Comparison of ENCODE assay signal across 1 cellular context in the genomic region with DNA sequence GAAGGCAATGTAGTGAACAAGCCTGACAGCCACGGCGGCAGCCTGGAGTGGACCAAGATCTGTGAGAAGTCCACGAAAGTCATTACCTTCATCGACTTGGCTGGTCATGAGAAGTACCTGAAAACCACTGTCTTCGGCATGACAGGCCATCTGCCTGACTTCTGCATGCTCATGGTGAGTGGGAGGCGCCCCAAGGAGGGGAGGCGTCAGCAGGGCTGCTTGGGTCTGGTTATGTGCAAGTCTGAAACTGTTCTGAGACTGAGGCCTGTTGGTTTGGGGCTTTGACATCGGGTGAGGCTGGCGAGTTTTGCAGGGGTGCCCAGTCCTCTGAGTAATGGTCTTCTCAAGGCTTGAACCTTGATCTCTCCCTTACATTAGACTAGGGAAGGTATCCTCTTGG.
TF ChIP-seq lines count a peak whose summit lies in the region.

No MANE protein-coding gene starts in this region.

TF ChIP-seq in HCT116, 20 proteins besides CTCF, POLR2A, EP300 and RAD21:
- TF ChIP-seq EZH2phosphoT487 (IDR thresholded peaks at IDR 0.05; ENCODE audit: borderline replicate concordance) (no peak), SIN3A (IDR thresholded peaks at IDR 0.05; ENCODE audit: low read depth) (no peak), SRF (IDR thresholded peaks at IDR 0.05; ENCODE audit: low read depth) (no peak), ZFX (IDR thresholded peaks at IDR 0.05) (no peak), ZNF274 (IDR thresholded peaks at IDR 0.05; ENCODE audit: low read depth, low read length) (no peak), ELF1 (IDR thresholded peaks at IDR 0.05; ENCODE audit: borderline replicate concordance, low read depth) (no peak), JUND (IDR thresholded peaks at IDR 0.05) (no peak), YY1 (IDR thresholded peaks at IDR 0.05; ENCODE audit: extremely low read depth, insufficient replicate concordance, low read depth, low read length) (no peak), EGR1 (IDR thresholded peaks at IDR 0.05; ENCODE audit: low read depth) (no peak), POLR2AphosphoS5 (IDR thresholded peaks at IDR 0.05; ENCODE audit: low read depth, low read length) (no peak), TCF7L2 (IDR thresholded peaks at IDR 0.05; ENCODE audit: borderline replicate concordance, extremely low read depth, insufficient read depth, insufficient read length) (no peak), CEBPB (IDR thresholded peaks at IDR 0.05; ENCODE audit: low read depth) (no peak), EZH2 (IDR thresholded peaks at IDR 0.05) (no peak), CBX3 (IDR thresholded peaks at IDR 0.05; ENCODE audit: low read depth) (no peak), FOSL1 (IDR thresholded peaks at IDR 0.05; ENCODE audit: low read depth) (no peak)
- TF ChIP-seq, protein P1, sequence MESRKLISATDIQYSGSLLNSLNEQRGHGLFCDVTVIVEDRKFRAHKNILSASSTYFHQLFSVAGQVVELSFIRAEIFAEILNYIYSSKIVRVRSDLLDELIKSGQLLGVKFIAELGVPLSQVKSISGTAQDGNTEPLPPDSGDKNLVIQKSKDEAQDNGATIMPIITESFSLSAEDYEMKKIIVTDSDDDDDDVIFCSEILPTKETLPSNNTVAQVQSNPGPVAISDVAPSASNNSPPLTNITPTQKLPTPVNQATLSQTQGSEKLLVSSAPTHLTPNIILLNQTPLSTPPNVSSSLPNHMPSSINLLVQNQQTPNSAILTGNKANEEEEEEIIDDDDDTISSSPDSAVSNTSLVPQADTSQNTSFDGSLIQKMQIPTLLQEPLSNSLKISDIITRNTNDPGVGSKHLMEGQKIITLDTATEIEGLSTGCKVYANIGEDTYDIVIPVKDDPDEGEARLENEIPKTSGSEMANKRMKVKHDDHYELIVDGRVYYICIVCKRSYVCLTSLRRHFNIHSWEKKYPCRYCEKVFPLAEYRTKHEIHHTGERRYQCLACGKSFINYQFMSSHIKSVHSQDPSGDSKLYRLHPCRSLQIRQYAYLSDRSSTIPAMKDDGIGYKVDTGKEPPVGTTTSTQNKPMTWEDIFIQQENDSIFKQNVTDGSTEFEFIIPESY (IDR thresholded peaks at IDR 0.05; ENCODE audit: extremely low read depth, insufficient replicate concordance, low read length), result no peak
- TF ChIP-seq, protein P2, sequence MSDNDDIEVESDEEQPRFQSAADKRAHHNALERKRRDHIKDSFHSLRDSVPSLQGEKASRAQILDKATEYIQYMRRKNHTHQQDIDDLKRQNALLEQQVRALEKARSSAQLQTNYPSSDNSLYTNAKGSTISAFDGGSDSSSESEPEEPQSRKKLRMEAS (IDR thresholded peaks at IDR 0.05), result no peak
- TF ChIP-seq, protein P3, sequence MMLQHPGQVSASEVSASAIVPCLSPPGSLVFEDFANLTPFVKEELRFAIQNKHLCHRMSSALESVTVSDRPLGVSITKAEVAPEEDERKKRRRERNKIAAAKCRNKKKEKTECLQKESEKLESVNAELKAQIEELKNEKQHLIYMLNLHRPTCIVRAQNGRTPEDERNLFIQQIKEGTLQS (IDR thresholded peaks at IDR 0.05), result no peak
- TF ChIP-seq, protein P4, sequence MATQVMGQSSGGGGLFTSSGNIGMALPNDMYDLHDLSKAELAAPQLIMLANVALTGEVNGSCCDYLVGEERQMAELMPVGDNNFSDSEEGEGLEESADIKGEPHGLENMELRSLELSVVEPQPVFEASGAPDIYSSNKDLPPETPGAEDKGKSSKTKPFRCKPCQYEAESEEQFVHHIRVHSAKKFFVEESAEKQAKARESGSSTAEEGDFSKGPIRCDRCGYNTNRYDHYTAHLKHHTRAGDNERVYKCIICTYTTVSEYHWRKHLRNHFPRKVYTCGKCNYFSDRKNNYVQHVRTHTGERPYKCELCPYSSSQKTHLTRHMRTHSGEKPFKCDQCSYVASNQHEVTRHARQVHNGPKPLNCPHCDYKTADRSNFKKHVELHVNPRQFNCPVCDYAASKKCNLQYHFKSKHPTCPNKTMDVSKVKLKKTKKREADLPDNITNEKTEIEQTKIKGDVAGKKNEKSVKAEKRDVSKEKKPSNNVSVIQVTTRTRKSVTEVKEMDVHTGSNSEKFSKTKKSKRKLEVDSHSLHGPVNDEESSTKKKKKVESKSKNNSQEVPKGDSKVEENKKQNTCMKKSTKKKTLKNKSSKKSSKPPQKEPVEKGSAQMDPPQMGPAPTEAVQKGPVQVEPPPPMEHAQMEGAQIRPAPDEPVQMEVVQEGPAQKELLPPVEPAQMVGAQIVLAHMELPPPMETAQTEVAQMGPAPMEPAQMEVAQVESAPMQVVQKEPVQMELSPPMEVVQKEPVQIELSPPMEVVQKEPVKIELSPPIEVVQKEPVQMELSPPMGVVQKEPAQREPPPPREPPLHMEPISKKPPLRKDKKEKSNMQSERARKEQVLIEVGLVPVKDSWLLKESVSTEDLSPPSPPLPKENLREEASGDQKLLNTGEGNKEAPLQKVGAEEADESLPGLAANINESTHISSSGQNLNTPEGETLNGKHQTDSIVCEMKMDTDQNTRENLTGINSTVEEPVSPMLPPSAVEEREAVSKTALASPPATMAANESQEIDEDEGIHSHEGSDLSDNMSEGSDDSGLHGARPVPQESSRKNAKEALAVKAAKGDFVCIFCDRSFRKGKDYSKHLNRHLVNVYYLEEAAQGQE (IDR thresholded peaks at IDR 0.05; ENCODE audit: low read depth), result no peak
